Comparison of ENCODE assay signal across 17 cellular contexts in genomic region chr14:99441157-99441870, GRCh38. TPM values are rescaled to one million over a fixed set of nuclear protein-coding genes. Genes with fewer than 3 reads are reported as not detected.
A peak's percentile ranks its signal among the peaks of the same experiment; 100 is the strongest.
DNase-seq lines count a peak whose midpoint lies in the region; ATAC-seq, FAIRE-seq and TF ChIP-seq lines count a peak whose summit lies in the region.
"Had no signal": no experiment of that assay in that cellular context is flagged by ENCODE, and none has a peak within 500 bp of the region (broad histone marks: within the 10 kb centered on the region; RNA-seq: fewer than 3 reads in every experiment).

No MANE protein-coding gene starts in this region.

- no peak overlapping the region for H2AFZ ChIP-seq in neuronal stem cell (ENCODE audit: low read length)

- in situ Hi-C loops in Panc1 (cut with HindIII; ENCODE audit: low pct_unique_long_range_greater_than_20kb, low sequenced_read_pairs) = no loop called here

- no peaks in the 10 kb centered on the region for H3K9me3 Mint-ChIP-seq in endodermal cell

- H3K4me3 Mint-ChIP-seq in endodermal cell = no peak overlapping the region

- no peak overlapping the region for H4K91ac ChIP-seq in neuronal stem cell (ENCODE audit: low read depth, low read length, poor library complexity)

- POLR2A ChIA-PET in Panc1 (lab: Charles Lee) = no interaction called here

- TF ChIP-seq CTCF in Panc1 (IDR thresholded peaks at IDR 0.05) = peak; percentile 22
- peak; percentile 76 for TF ChIP-seq CTCF in endodermal cell (conservative IDR thresholded peaks at IDR 0.05)

- no peak overlapping the region for H3K4me2 ChIP-seq in neuronal stem cell (ENCODE audit: insufficient read depth, low read length, poor library complexity, severe bottlenecking)

- CTCF ChIA-PET in Panc1 (lab: Charles Lee) = interaction anchor here (0.5 kb wide), 1 partner anchor 470 kb away, joined by 3 read pairs; no protein-coding TSS in a partner anchor

- DNase-seq in DMS 273 (lab: John Stamatoyannopoulos, UW; ENCODE audit: unreplicated experiment) (peak; percentile 32), DMS 273 treated with DMSO at 0.1 percent for 48 hours (lab: John Stamatoyannopoulos, UW) (no peak), Panc1 (ENCODE audit: low read depth, low spot score) (no peak), endodermal cell (peak; percentile 77), neuronal stem cell (ENCODE audit: low spot score) (no peak), UCSD-AML1 (lab: John Stamatoyannopoulos, UW; ENCODE audit: unreplicated experiment) (no peak), urothelium cell line (ENCODE audit: low spot score) (no peak)
- no peak for DNase-seq in effector CD4-positive, alpha-beta T cell
- DNase-seq: activated CD4-positive, CD25-positive, alpha-beta regulatory T cell treated with anti-CD3 and anti-CD28 coated beads, Interleukin-2, amount 50 U/mL, for 72 hours; adrenal gland; DND-41; KBM-7; NCI-H2171; RPMI8226; upper lobe of right lung had no signal

- no peaks in the 10 kb centered on the region for H3K27me3 ChIP-seq in Panc1 (ENCODE audit: control insufficient read depth, insufficient read depth, low read length)
- no peaks in the 10 kb centered on the region for H3K27me3 ChIP-seq in endodermal cell (ENCODE audit: control insufficient read depth, insufficient read depth, low read length, poor library complexity, severe bottlenecking)
- peaks cover 0 to 2% (median 0%) of the 10 kb centered on the region in 3 experiments for H3K27me3 ChIP-seq in neuronal stem cell (ENCODE audit: control insufficient read depth in 3 of 3, insufficient read depth in 3 of 3, low read depth in 1 of 3, low read length in 3 of 3)
- H3K27me3 ChIP-seq: adrenal gland, esophagus muscularis mucosa, upper lobe of right lung had no signal

- H3K18ac ChIP-seq in neuronal stem cell (ENCODE audit: low read length) = no peak overlapping the region

- no peak overlapping the region for H3K4ac ChIP-seq in neuronal stem cell (ENCODE audit: low read length)

- peak overlapping the region; percentile 60 for H3K27ac Mint-ChIP-seq in endodermal cell

- H3K79me1 ChIP-seq in neuronal stem cell (ENCODE audit: low read depth, low read length) = no peaks in the 10 kb centered on the region

- H2BK120ac ChIP-seq in neuronal stem cell (ENCODE audit: low read depth, low read length) = no peak overlapping the region

- H4K8ac ChIP-seq in neuronal stem cell (ENCODE audit: low read depth, low read length) = peak overlapping the region; percentile 33

- WGBS in endodermal cell (ENCODE audit: insufficient coverage in 1 of 2, insufficient read length in 1 of 2), 2 experiments = 95% methylated on average over 6 to 11 of the region's 11 CpGs
- WGBS in neuronal stem cell (ENCODE audit: extremely low coverage in 2 of 2, insufficient read length in 2 of 2, insufficient replicate concordance in 1 of 2), 2 donors = no CpG with 5 or more reads among the region's 11 CpGs

- H3K27me3 Mint-ChIP-seq in endodermal cell (ENCODE audit: insufficient read depth) = no peaks in the 10 kb centered on the region

- no TSS peak for BruUV-seq in Panc1 (replicated peaks; lab: Mats Ljungman, UMichigan)

- no peak overlapping the region for H2BK5ac ChIP-seq in neuronal stem cell (ENCODE audit: low read length)

- intact Hi-C loops in Panc1 (cut with micrococcal nuclease; ENCODE audit: unreplicated experiment) = no loop called here

- H3K36me3 ChIP-seq in Panc1 (ENCODE audit: control insufficient read depth, insufficient read depth, low read length) (no peaks in the 10 kb centered on the region; the same call in 1 of the 2 replicates), endodermal cell (ENCODE audit: control insufficient read depth, insufficient read depth, low read length) (peaks cover 60% of the 10 kb centered on the region), neuronal stem cell (replicated peaks in 1 of 2; ENCODE audit: control insufficient read depth in 2 of 2, insufficient read depth in 2 of 2, low read length in 2 of 2) (peaks cover 4 to 76% of the 10 kb centered on the region in 2 donors)

- peak; percentile 80 for ATAC-seq in Panc1
- ATAC-seq: upper lobe of right lung had no signal

- H2BK12ac ChIP-seq in neuronal stem cell (ENCODE audit: low read length) = no peak overlapping the region

- H3K23ac ChIP-seq in neuronal stem cell (ENCODE audit: low read depth, low read length, poor library complexity) = no peak overlapping the region

- H3K9me3 ChIP-seq in Panc1 (ENCODE audit: control insufficient read depth, insufficient read depth, low read depth, low read length) (no peaks in the 10 kb centered on the region), endodermal cell (ENCODE audit: control insufficient read depth, low read length) (no peaks in the 10 kb centered on the region), neuronal stem cell (replicated peaks in 1 of 2; ENCODE audit: control insufficient read depth in 2 of 2, insufficient read depth in 1 of 2, low read depth in 1 of 2, low read length in 2 of 2) (no peaks in the 10 kb centered on the region)
- H3K9me3 ChIP-seq: adrenal gland, esophagus muscularis mucosa, upper lobe of right lung had no signal

- peaks cover 35% of the 10 kb centered on the region for H3K36me3 Mint-ChIP-seq in endodermal cell (ENCODE audit: low read depth)

- H3K4me1 ChIP-seq in Panc1 (ENCODE audit: control insufficient read depth, insufficient read depth, low read length) (no peaks in the 10 kb centered on the region), endodermal cell (ENCODE audit: control insufficient read depth, insufficient read depth, low read length) (no peaks in the 10 kb centered on the region), neuronal stem cell (ENCODE audit: control insufficient read depth in 2 of 2, insufficient read depth in 1 of 2, low read depth in 1 of 2, low read length in 2 of 2) (peaks cover 0 to 4% of the 10 kb centered on the region in 2 donors)
- H3K4me1 ChIP-seq: adrenal gland had no signal

- no peak overlapping the region for H3K27ac ChIP-seq in Panc1 (ENCODE audit: low read length)
- peak overlapping the region; percentile 33 for H3K27ac ChIP-seq in endodermal cell (ENCODE audit: low read depth, low read length)
- no peak overlapping the region for H3K27ac ChIP-seq in neuronal stem cell (replicated peaks; ENCODE audit: low read length)
- H3K27ac ChIP-seq: 22Rv1, adrenal gland, esophagus muscularis mucosa, upper lobe of right lung had no signal

- no peak overlapping the region for H3K4me3 ChIP-seq in Panc1 (ENCODE audit: low read depth in 2 of 2, low read length in 2 of 2)
- H3K4me3 ChIP-seq in endodermal cell (ENCODE audit: low read length) = no peak overlapping the region
- H3K4me3 ChIP-seq in neuronal stem cell (ENCODE audit: low read length in 2 of 2) = no peak overlapping the region
- H3K4me3 ChIP-seq: adrenal gland, esophagus muscularis mucosa, upper lobe of right lung had no signal

- no peak overlapping the region for H2AK5ac ChIP-seq in neuronal stem cell (ENCODE audit: low read depth, low read length)

- no peak for FAIRE-seq in urothelium cell line (lab: Jason Lieb, UNC)

- no peak overlapping the region for H2BK15ac ChIP-seq in neuronal stem cell (ENCODE audit: low read length)

- peaks cover 25% of the 10 kb centered on the region for H3K4me1 Mint-ChIP-seq in endodermal cell

- no peak overlapping the region for H3K14ac ChIP-seq in neuronal stem cell (ENCODE audit: low read length)

- H3K9ac ChIP-seq in endodermal cell (ENCODE audit: extremely low read depth, low read length, poor library complexity, severe bottlenecking) (no peak overlapping the region), neuronal stem cell (ENCODE audit: low read depth, low read length, poor library complexity) (no peak overlapping the region)

RNA-seq across cellular contexts. Expression of gene SETD3, which starts 39.3 kb away (rescaled TPM):
- total RNA-seq in Panc1 (2021; ENCODE audit: unreplicated experiment) (51.1 TPM), endodermal cell (10 to 100 TPM; 57.8 to 68.1 TPM)
- polyA plus RNA-seq in Panc1 (2012; ENCODE audit: insufficient read length) = 25.3 TPM
- polyA plus RNA-seq in endodermal cell (2013, experiment 1 of 2) = 41.3 TPM
- polyA plus RNA-seq in endodermal cell (2013, experiment 2 of 2) = 38.5 TPM
- polyA plus RNA-seq in neuronal stem cell (2013, experiment 1 of 2) = 31.6 TPM
- 33.6 TPM for polyA plus RNA-seq in neuronal stem cell (2013, experiment 2 of 2)

RNA-seq across cellular contexts. Expression of gene CCNK, which starts 39.9 kb away (rescaled TPM):
- 47.8 TPM for total RNA-seq in Panc1 (2021; ENCODE audit: unreplicated experiment)
- polyA plus RNA-seq in Panc1 (2012; ENCODE audit: insufficient read length) = 23.5 TPM
- 10 to 100 TPM; 71.5 to 77.1 TPM for total RNA-seq in endodermal cell
- polyA plus RNA-seq in endodermal cell (2013, experiment 1 of 2) = 62.9 TPM
- polyA plus RNA-seq in endodermal cell (2013, experiment 2 of 2) = 60.4 TPM
- polyA plus RNA-seq in neuronal stem cell (2013, experiment 1 of 2) = 65.7 TPM
- 63.4 TPM for polyA plus RNA-seq in neuronal stem cell (2013, experiment 2 of 2)

Comparison
In these comparisons a context has a peak if more than half of its experiments do, and no peak if none do; other contexts are left out.
1. DNase-seq: peak in DMS 273 (single experiment) and endodermal cell (single experiment); none in DMS 273 treated with DMSO at 0.1 percent for 48 hours (single experiment), Panc1 (single experiment), neuronal stem cell (single experiment), effector CD4-positive, alpha-beta T cell (single experiment), UCSD-AML1 (single experiment) and urothelium cell line (single experiment).